Comparison of ENCODE assay signal across 13 cellular contexts in genomic region chr1:85864727-85865126, GRCh38.
DNase-seq lines count a peak whose midpoint lies in the region; ATAC-seq, FAIRE-seq and TF ChIP-seq lines count a peak whose summit lies in the region.
"Had no signal": no experiment of that assay in that cellular context is flagged by ENCODE, and none has a peak within 500 bp of the region (broad histone marks: within the 10 kb centered on the region; RNA-seq: fewer than 3 reads in every experiment).

No MANE protein-coding gene starts in this region.

- peak; percentile 38 for FAIRE-seq in colon (lab: Jason Lieb, UNC)

- no peaks in the 10 kb centered on the region for H3K36me3 Mint-ChIP-seq in activated naive CD4-positive, alpha-beta T cell treated with anti-CD3 and anti-CD28 coated beads for 36 hours (ENCODE audit: low read depth)
- H3K36me3 Mint-ChIP-seq: CD8-positive, alpha-beta memory T cell had no signal

- H3K4me2 ChIP-seq in Loucy (ENCODE audit: low read depth, low read length, poor library complexity, severe bottlenecking) (peak overlapping the region; percentile 48), smooth muscle cell (peak overlapping the region; percentile 37)
- H3K4me2 ChIP-seq: BLaER1 had no signal

- H3K27me3 ChIP-seq in Loucy (ENCODE audit: insufficient read depth, low read length, poor library complexity, severe bottlenecking): no peaks in the 10 kb centered on the region
- no peaks in the 10 kb centered on the region for H3K27me3 ChIP-seq in smooth muscle cell (ENCODE audit: low read depth)
- H3K27me3 ChIP-seq: BLaER1 had no signal

- no peak overlapping the region for H2AFZ ChIP-seq in Loucy (ENCODE audit: low read length)
- H2AFZ ChIP-seq in smooth muscle cell (ENCODE audit: low read depth): no peak overlapping the region

- no peak overlapping the region for H3K27ac Mint-ChIP-seq in activated naive CD4-positive, alpha-beta T cell treated with anti-CD3 and anti-CD28 coated beads for 36 hours
- H3K27ac Mint-ChIP-seq: CD8-positive, alpha-beta memory T cell had no signal

- TF ChIP-seq CTCF in Loucy (conservative IDR thresholded peaks at IDR 0.05; ENCODE audit: low read length) (no peak), smooth muscle cell (IDR thresholded peaks at IDR 0.05; ENCODE audit: borderline replicate concordance, insufficient read depth, poor library complexity, severe bottlenecking) (no peak)

- H3K27ac ChIP-seq in smooth muscle cell (ENCODE audit: low read depth): peak overlapping the region; percentile 9
- H3K27ac ChIP-seq: BLaER1 had no signal

- 21% methylated on average over 1 of the region's 1 CpG for WGBS in smooth muscle cell (ENCODE audit: low lambda C conversion rate)

- H3F3A ChIP-seq in Loucy (ENCODE audit: low read depth) (no peaks in the 10 kb centered on the region), smooth muscle cell (ENCODE audit: low read depth) (peaks cover 5% of the 10 kb centered on the region)

- no peaks in the 10 kb centered on the region for H3K9me2 ChIP-seq in Loucy (replicated peaks; ENCODE audit: low read depth, low read length)

- H3K27me3 Mint-ChIP-seq in activated naive CD4-positive, alpha-beta T cell treated with anti-CD3 and anti-CD28 coated beads for 36 hours (ENCODE audit: low read depth): no peaks in the 10 kb centered on the region

- H3K36me3 ChIP-seq in Loucy (ENCODE audit: insufficient read depth, low read length) (no peaks in the 10 kb centered on the region), smooth muscle cell (ENCODE audit: low read depth) (no peaks in the 10 kb centered on the region)
- H3K36me3 ChIP-seq: BLaER1 had no signal

- H3K9ac ChIP-seq in Loucy (ENCODE audit: low read depth, low read length, poor library complexity, severe bottlenecking): no peak overlapping the region
- H3K9ac ChIP-seq in smooth muscle cell (ENCODE audit: low read depth): no peak overlapping the region
- H3K9ac ChIP-seq: BLaER1 had no signal

- no peaks in the 10 kb centered on the region for H3K4me1 Mint-ChIP-seq in activated naive CD4-positive, alpha-beta T cell treated with anti-CD3 and anti-CD28 coated beads for 36 hours (ENCODE audit: low read depth)
- H3K4me1 Mint-ChIP-seq: CD8-positive, alpha-beta memory T cell had no signal

- ATAC-seq in left ventricle myocardium superior: no peak

- intact Hi-C loops in left ventricle myocardium superior (cut with micrococcal nuclease): no loop called here
- intact Hi-C loops in activated naive CD4-positive, alpha-beta T cell treated with anti-CD3 and anti-CD28 coated beads for 36 hours (cut with micrococcal nuclease): no loop called here

- no peaks in the 10 kb centered on the region for H3K9me3 Mint-ChIP-seq in activated naive CD4-positive, alpha-beta T cell treated with anti-CD3 and anti-CD28 coated beads for 36 hours

- H3K4me1 ChIP-seq in Loucy (ENCODE audit: insufficient read depth, low read length, poor library complexity, severe bottlenecking) (peaks cover 25% of the 10 kb centered on the region), smooth muscle cell (ENCODE audit: low read depth) (no peaks in the 10 kb centered on the region)
- H3K4me1 ChIP-seq: BLaER1, Caco-2 had no signal

- CTCF ChIA-PET in activated naive CD4-positive, alpha-beta T cell treated with anti-CD3 and anti-CD28 coated beads for 36 hours (lab: Charles Lee): no interaction called here

- DNase-seq in EH (ENCODE audit: low read depth) (peak; percentile 7), smooth muscle cell (lab: John Stamatoyannopoulos, UW; ENCODE audit: unreplicated experiment) (no peak), left ventricle myocardium superior (no peak), GOT3 (lab: John Stamatoyannopoulos, UW) (no peak)
- no peak for DNase-seq in activated naive CD4-positive, alpha-beta T cell treated with anti-CD3 and anti-CD28 coated beads for 36 hours
- DNase-seq: 8988T; AML-193; Caco-2; CD8-positive, alpha-beta memory T cell; H7 had no signal

- no peaks in the 10 kb centered on the region for H3K9me3 ChIP-seq in Loucy (ENCODE audit: insufficient read depth, low read depth, low read length)
- no peaks in the 10 kb centered on the region for H3K9me3 ChIP-seq in smooth muscle cell (replicated peaks; ENCODE audit: low read depth)
- H3K9me3 ChIP-seq: BLaER1, Caco-2 had no signal

- H3K79me2 ChIP-seq in Loucy (ENCODE audit: insufficient read depth, low read length) (no peaks in the 10 kb centered on the region), smooth muscle cell (ENCODE audit: low read depth) (no peaks in the 10 kb centered on the region)

- no peak overlapping the region for H3K4me3 Mint-ChIP-seq in activated naive CD4-positive, alpha-beta T cell treated with anti-CD3 and anti-CD28 coated beads for 36 hours
- H3K4me3 Mint-ChIP-seq: CD8-positive, alpha-beta memory T cell had no signal

- no peaks in the 10 kb centered on the region for H4K20me1 ChIP-seq in Loucy (ENCODE audit: insufficient read depth, low read length, poor library complexity, severe bottlenecking)
- no peaks in the 10 kb centered on the region for H4K20me1 ChIP-seq in smooth muscle cell (ENCODE audit: low read depth)
- H4K20me1 ChIP-seq: BLaER1 had no signal

- H3K4me3 ChIP-seq in Loucy (ENCODE audit: low read length, poor library complexity, severe bottlenecking) (peak overlapping the region; percentile 9), smooth muscle cell (no peak overlapping the region)
- H3K4me3 ChIP-seq: BLaER1 had no signal
